24 cellular contexts compared by ENCODE assay signal in the genomic region with DNA sequence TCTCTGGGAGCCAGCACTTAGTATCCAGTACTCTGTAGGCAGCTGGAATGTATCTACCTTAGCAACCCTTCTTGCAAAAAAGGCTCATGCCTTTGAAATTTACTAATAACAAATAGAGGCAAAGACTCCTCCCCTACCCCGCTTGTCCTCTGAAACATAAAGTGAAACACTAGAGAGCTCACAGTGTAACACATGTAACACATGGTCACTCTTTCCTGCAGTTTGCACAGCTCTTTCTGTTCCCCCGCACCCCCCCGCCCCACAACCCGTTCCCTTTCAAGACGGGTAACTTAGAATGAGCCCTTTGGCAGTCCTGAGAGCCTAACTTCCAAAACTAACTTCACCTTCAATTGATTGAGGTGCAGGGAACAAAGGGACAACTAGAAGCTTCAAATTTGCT.
"Had no signal": no experiment of that assay in that cellular context is flagged by ENCODE, and none has a peak within 500 bp of the region (broad histone marks: within the 10 kb centered on the region; RNA-seq: fewer than 3 reads in every experiment).

No MANE protein-coding gene starts in this region.

- H3K27ac ChIP-seq: esophagus muscularis mucosa, foreskin keratinocyte, heart right ventricle, left lung, neural progenitor cell, parathyroid adenoma, right lobe of liver, suprapubic skin, transverse colon, upper lobe of right lung, uterus had no signal

- DNase-seq: dermis blood vessel endothelial cell; effector memory CD4-positive, alpha-beta T cell; foreskin keratinocyte; glutamatergic neuron; heart right ventricle; hippocampal formation; left cardiac atrium; left lung; mesenchymal stem cell; naive thymus-derived CD4-positive, alpha-beta T cell; right lobe of liver; small intestine; stimulated activated CD4-positive, alpha-beta T cell treated with anti-CD3 and anti-CD28 coated beads, Interleukin-15, amount 100 ng/mL, for 24 hours; stimulated activated CD4-positive, alpha-beta T cell treated with anti-CD3 and anti-CD28 coated beads, Interleukin-2, amount 100 ng/mL, for 48 hours; stimulated activated naive B cell treated with anti-CD40 and anti-IgM and Interleukin-4, amounts not matched to agents 10 μg/mL and 1 μg/mL and 100 μg/mL, for 72 hours; transverse colon; upper lobe of right lung; uterus had no signal

- H3K9ac ChIP-seq: neural progenitor cell, parathyroid adenoma had no signal

- H3K4me1 ChIP-seq: foreskin keratinocyte, left lung, neural progenitor cell, parathyroid adenoma, right lobe of liver, upper lobe of right lung, uterus had no signal

- FAIRE-seq: endothelial cell of umbilical vein, islet of Langerhans, small intestine had no signal

- H3K79me2 ChIP-seq: parathyroid adenoma had no signal

- ATAC-seq: foreskin keratinocyte; heart right ventricle; left cardiac atrium; left lung; naive thymus-derived CD4-positive, alpha-beta T cell; right lobe of liver; stimulated activated naive B cell treated with anti-CD40 and anti-IgM and Interleukin-4, amounts not matched to agents 10 μg/mL and 1 μg/mL and 100 μg/mL, for 72 hours; upper lobe of right lung had no signal

- H2AFZ ChIP-seq: neural progenitor cell, parathyroid adenoma had no signal

- H3K4me2 ChIP-seq: neural progenitor cell had no signal

- H3K9me3 ChIP-seq: esophagus muscularis mucosa, heart right ventricle, left lung, right lobe of liver, suprapubic skin, transverse colon, upper lobe of right lung, uterus had no signal

- H3K36me3 ChIP-seq: esophagus muscularis mucosa, heart right ventricle, left lung, neural progenitor cell, right lobe of liver, suprapubic skin, transverse colon, upper lobe of right lung, uterus had no signal

- H3K27me3 ChIP-seq: esophagus muscularis mucosa, left lung, right lobe of liver, suprapubic skin, transverse colon, upper lobe of right lung, uterus had no signal

- H3K4me3 ChIP-seq: esophagus muscularis mucosa, heart right ventricle, left lung, neural progenitor cell, right lobe of liver, suprapubic skin, transverse colon, upper lobe of right lung, uterus had no signal
